ENCODE assay signal across 18 cellular contexts in genomic region chr9:13970018-13970417, GRCh38.
"Had no signal": no experiment of that assay in that cellular context is flagged by ENCODE, and none has a peak within 500 bp of the region (broad histone marks: within the 10 kb centered on the region; RNA-seq: fewer than 3 reads in every experiment).

No MANE protein-coding gene starts in this region.

- H3K27me3 ChIP-seq: cardiac muscle cell, vagina had no signal

- H3K36me3 ChIP-seq: cardiac muscle cell, vagina had no signal

- H3K4me3 ChIP-seq: cardiac muscle cell, coronary artery, vagina had no signal

- H3K9me3 ChIP-seq: vagina had no signal

- DNase-seq: activated CD4-positive, alpha-beta memory T cell treated with anti-CD3 and anti-CD28 coated beads for 36 hours; activated effector memory CD4-positive, alpha-beta T cell treated with anti-CD3 and anti-CD28 coated beads, Interleukin-2, amount 50 U/mL, for 16 hours; activated T-cell treated with anti-CD3 and anti-CD28 coated beads, Interleukin-2, amount 50 U/mL, for 4 hours; effector memory CD4-positive, alpha-beta T cell; hypothalamus; left colon; mammary epithelial cell; natural killer cell; occipital lobe; stimulated activated CD4-positive, alpha-beta T cell treated with anti-CD3 and anti-CD28 coated beads, Interleukin-15, amount 100 ng/mL, for 24 hours; stimulated activated CD4-positive, alpha-beta T cell treated with anti-CD3 and anti-CD28 coated beads, Interleukin-4, amount 100 ng/mL, for 4 hours; stimulated activated naive CD8-positive, alpha-beta T cell treated with anti-CD3 and anti-CD28 coated beads, Interleukin-15, amount 100 ng/mL, for 72 hours; SW 1271 had no signal

- H3K27ac ChIP-seq: cardiac muscle cell, coronary artery, epithelial cell of prostate, vagina had no signal

- H3K4me1 ChIP-seq: vagina had no signal

- ATAC-seq: activated naive CD4-positive, alpha-beta T cell treated with anti-CD3 and anti-CD28 coated beads, Interleukin-2, amount 50 U/mL, for 72 hours; activated T-cell treated with anti-CD3 and anti-CD28 coated beads, Interleukin-2, amount 50 U/mL, for 4 hours; left colon; natural killer cell; stimulated activated naive CD8-positive, alpha-beta T cell treated with anti-CD3 and anti-CD28 coated beads, Interleukin-15, amount 100 ng/mL, for 72 hours had no signal
